ENCODE assay signal across 23 cellular contexts in the genomic region with DNA sequence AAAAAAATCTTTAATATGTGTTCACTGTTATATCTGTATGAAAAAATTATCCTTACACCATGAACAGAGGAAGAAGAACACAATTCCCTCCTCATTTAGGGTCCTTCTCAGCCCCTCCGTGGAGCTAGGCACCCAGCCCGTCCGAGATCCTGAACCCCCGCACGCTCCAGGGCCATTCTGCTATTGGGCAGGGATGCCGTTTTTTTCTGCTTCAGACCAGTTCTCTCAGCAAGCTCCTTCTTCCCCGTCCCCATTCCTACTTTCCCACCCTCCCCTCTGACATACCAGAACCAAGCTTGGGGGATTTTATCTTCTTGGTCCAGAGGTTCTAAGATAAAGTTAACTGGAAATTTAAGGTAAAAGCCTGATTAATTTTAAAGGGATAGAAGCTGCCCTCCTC. TPM values are rescaled to one million over a fixed set of nuclear protein-coding genes. Genes with fewer than 3 reads are reported as not detected.
"Had no signal": no experiment of that assay in that cellular context is flagged by ENCODE, and none has a peak within 500 bp of the region (broad histone marks: within the 10 kb centered on the region; RNA-seq: fewer than 3 reads in every experiment).

No MANE protein-coding gene starts in this region.

- H3K9me3 Mint-ChIP-seq: natural killer cell, neural crest cell had no signal

- H3K4me3 Mint-ChIP-seq: natural killer cell, neural crest cell had no signal

- H3K27ac ChIP-seq: dorsolateral prefrontal cortex, heart left ventricle, ovary had no signal

- H3K36me3 ChIP-seq: heart left ventricle, ovary had no signal

- H3K36me3 Mint-ChIP-seq: natural killer cell had no signal

- H3K4me3 ChIP-seq: dorsolateral prefrontal cortex, heart left ventricle, ovary had no signal

- H3K9me3 ChIP-seq: heart left ventricle, ovary had no signal

- DNase-seq: cortex of kidney; dorsolateral prefrontal cortex; effector CD8-positive, alpha-beta T cell; heart left ventricle; hippocampal formation; natural killer cell; nucleus accumbens; ovary; right cardiac atrium; small intestine; stimulated activated CD4-positive, alpha-beta T cell treated with anti-CD3 and anti-CD28 coated beads, Interleukin-2, amount 100 ng/mL, for 48 hours; stimulated activated naive CD4-positive, alpha-beta T cell treated with Interleukin-2 at 50 U/mL for 16 hours had no signal

- H3K27ac Mint-ChIP-seq: natural killer cell had no signal

- H3K27me3 ChIP-seq: heart left ventricle, ovary had no signal

RNA-seq across cellular contexts. Expression of gene ATP12A, which starts 36.2 kb away (rescaled TPM):
- total RNA-seq: fibroblast of lung, glomerular endothelial cell, heart left ventricle, lung microvascular endothelial cell, mesenteric fat pad, mucosa of gallbladder, myocyte, natural killer cell, posterior vena cava, right cardiac atrium had no signal
- polyA plus RNA-seq: fibroblast of lung, heart left ventricle, liver, ovary, right cardiac atrium, small intestine, urinary bladder had no signal

RNA-seq across cellular contexts. Expression of gene RNF17, which starts 47.5 kb away (rescaled TPM):
- total RNA-seq: esophagus mucosa, fibroblast of lung, mucosa of gallbladder, myocyte, natural killer cell, neural crest cell, urinary bladder had no signal
- polyA plus RNA-seq: fibroblast of lung, liver, right cardiac atrium had no signal
